19 cellular contexts compared by ENCODE assay signal in the genomic region with DNA sequence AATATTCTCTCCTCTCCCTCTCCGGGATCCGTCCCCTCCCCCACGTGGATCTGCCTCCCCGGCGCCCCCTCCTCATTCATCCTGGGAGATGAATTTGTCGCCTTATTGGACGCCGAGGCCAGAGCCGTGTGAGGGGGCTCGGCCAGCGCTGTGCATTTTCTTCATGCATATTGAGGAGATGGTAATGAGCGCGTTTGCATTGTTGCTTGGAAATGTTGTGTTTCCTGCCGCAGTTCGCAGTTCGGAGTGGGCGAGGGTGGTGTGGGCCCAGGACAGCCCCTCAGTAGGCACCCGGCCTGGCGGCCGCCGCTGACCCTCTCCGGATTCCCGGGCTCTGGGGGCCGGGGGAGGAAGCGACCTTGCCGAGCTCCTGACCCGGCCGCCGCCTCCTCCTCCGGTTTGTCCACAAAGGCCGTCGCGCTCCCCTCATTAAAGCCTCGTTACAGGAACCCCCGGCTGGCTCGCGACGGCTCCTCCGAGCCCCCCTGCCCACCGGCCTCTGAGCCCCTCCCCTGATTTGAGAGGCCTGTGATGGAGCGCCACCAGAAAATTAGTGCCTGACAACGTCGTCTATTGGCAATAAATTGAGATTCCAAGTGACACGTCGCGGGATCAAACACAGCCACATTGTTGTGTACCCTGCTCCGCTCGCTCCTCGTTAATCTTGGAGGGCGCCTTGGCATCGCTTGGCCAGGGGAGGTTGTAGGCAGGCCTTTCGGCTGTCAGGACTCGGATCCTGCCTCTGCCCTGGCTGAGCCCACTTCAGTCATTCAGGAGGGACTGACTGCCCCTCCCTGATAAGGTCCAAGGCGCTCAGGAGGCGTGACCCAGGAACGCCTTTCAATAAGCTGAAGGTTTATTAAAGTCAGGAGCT. TPM values are rescaled to one million over a fixed set of nuclear protein-coding genes. Genes with fewer than 3 reads are reported as not detected.
A peak's percentile ranks its signal among the peaks of the same experiment; 100 is the strongest.
DNase-seq lines count a peak whose midpoint lies in the region; ATAC-seq, FAIRE-seq and TF ChIP-seq lines count a peak whose summit lies in the region.
"Had no signal": no experiment of that assay in that cellular context is flagged by ENCODE, and none has a peak within 500 bp of the region (broad histone marks: within the 10 kb centered on the region; RNA-seq: fewer than 3 reads in every experiment).

No MANE protein-coding gene starts in this region.

- H3K27ac ChIP-seq in HUES64 (ENCODE audit: low read depth, low read length) (no peak overlapping the region), astrocyte (ENCODE audit: low read depth, low read length) (no peak overlapping the region), iPS-18a (ENCODE audit: low read length) (no peak overlapping the region)
- H3K27ac ChIP-seq: heart left ventricle, transverse colon had no signal

- H3K4me1 ChIP-seq in HUES64 (ENCODE audit: insufficient read depth, low read length) (peaks cover 12% of the 10 kb centered on the region; the same call in 1 of the 2 replicates), astrocyte (ENCODE audit: insufficient read depth, low read length) (peaks cover 7% of the 10 kb centered on the region), iPS-18a (ENCODE audit: control insufficient read depth, low read depth, low read length) (peaks cover 20% of the 10 kb centered on the region)

- DNase-seq in astrocyte (ENCODE audit: low read depth) = no peak
- no peak for DNase-seq in progenitor cell of endocrine pancreas (ENCODE audit: low spot score, unreplicated experiment)
- no peak for DNase-seq in activated naive CD4-positive, alpha-beta T cell treated with anti-CD3 and anti-CD28 coated beads, Interleukin-2, amount 50 U/mL, for 72 hours (ENCODE audit: low spot score in 2 of 2)
- no peak for DNase-seq in stimulated activated naive CD4-positive, alpha-beta T cell (lab: John Stamatoyannopoulos, UW)
- DNase-seq in GM12891 (ENCODE audit: insufficient read length, low spot score) = no peak
- DNase-seq: activated CD4-positive, alpha-beta T cell treated with anti-CD3 and anti-CD28 coated beads, Interleukin-2, amount 10 ng/mL, durations not matched to agents 7 days and 5 days; activated gamma-delta T cell; AML-193; heart left ventricle; HFFc6; Karpas-422; NCI-H1048; NCI-H2081; stimulated activated CD4-positive, alpha-beta T cell treated with anti-CD3 and anti-CD28 coated beads, Interleukin-15, amount 100 ng/mL, for 24 hours; stimulated activated naive CD4-positive, alpha-beta T cell treated with Interleukin-2 at 50 U/mL for 16 hours; SW 1271; transverse colon had no signal

- ATAC-seq in activated naive CD4-positive, alpha-beta T cell treated with anti-CD3 and anti-CD28 coated beads, Interleukin-2, amount 50 U/mL, for 72 hours = no peak
- ATAC-seq: heart left ventricle had no signal

- H3K36me3 Mint-ChIP-seq in astrocyte (ENCODE audit: low read depth, unreplicated experiment) (no peaks in the 10 kb centered on the region), progenitor cell of endocrine pancreas (ENCODE audit: insufficient read depth) (no peaks in the 10 kb centered on the region)
- peaks cover 4 to 5% of the 10 kb centered on the region in 2 donors for H3K36me3 Mint-ChIP-seq in activated naive CD4-positive, alpha-beta T cell treated with anti-CD3 and anti-CD28 coated beads, Interleukin-2, amount 50 U/mL, for 72 hours

- H3K9me3 Mint-ChIP-seq in astrocyte (ENCODE audit: unreplicated experiment) (peaks cover 32% of the 10 kb centered on the region), progenitor cell of endocrine pancreas (ENCODE audit: low read depth) (peaks cover 3% of the 10 kb centered on the region)
- peaks cover 7 to 8% of the 10 kb centered on the region in 2 donors for H3K9me3 Mint-ChIP-seq in activated naive CD4-positive, alpha-beta T cell treated with anti-CD3 and anti-CD28 coated beads, Interleukin-2, amount 50 U/mL, for 72 hours
- H3K9me3 Mint-ChIP-seq: activated CD4-positive, alpha-beta T cell treated with anti-CD3 and anti-CD28 coated beads, Interleukin-2, amount 10 ng/mL, durations not matched to agents 7 days and 5 days had no signal

- H3K4me2 ChIP-seq in astrocyte (ENCODE audit: low read length) = peak overlapping the region; percentile 76

- H3K4me1 Mint-ChIP-seq in astrocyte (ENCODE audit: low read depth, unreplicated experiment) (no peaks in the 10 kb centered on the region), progenitor cell of endocrine pancreas (ENCODE audit: low read depth) (peaks cover 20% of the 10 kb centered on the region)

- H3K27me3 Mint-ChIP-seq in astrocyte (ENCODE audit: low read depth, unreplicated experiment) (peaks cover 69% of the 10 kb centered on the region), progenitor cell of endocrine pancreas (peaks cover 79% of the 10 kb centered on the region)

- WGBS in HUES64 = 2% methylated on average over 56 of the region's 56 CpGs

- no peak overlapping the region for H3K9ac ChIP-seq in HUES64 (ENCODE audit: low read depth, low read length)
- H3K9ac ChIP-seq in astrocyte (ENCODE audit: low read length) = no peak overlapping the region
- H3K9ac ChIP-seq in iPS-18a (ENCODE audit: low read length) = no peak overlapping the region

- H3K36me3 ChIP-seq in HUES64 (ENCODE audit: insufficient read depth, low read length) (no peaks in the 10 kb centered on the region), astrocyte (ENCODE audit: insufficient read depth, low read length) (no peaks in the 10 kb centered on the region), iPS-18a (ENCODE audit: control insufficient read depth, low read depth, low read length) (no peaks in the 10 kb centered on the region)
- H3K36me3 ChIP-seq: heart left ventricle, transverse colon had no signal

- H3K79me2 ChIP-seq in astrocyte (ENCODE audit: insufficient read depth, low read length) = no peaks in the 10 kb centered on the region

- H3K27ac Mint-ChIP-seq in astrocyte (ENCODE audit: unreplicated experiment) = no peak overlapping the region
- H3K27ac Mint-ChIP-seq in progenitor cell of endocrine pancreas = no peak overlapping the region
- no peak overlapping the region for H3K27ac Mint-ChIP-seq in activated naive CD4-positive, alpha-beta T cell treated with anti-CD3 and anti-CD28 coated beads, Interleukin-2, amount 50 U/mL, for 72 hours
- H3K27ac Mint-ChIP-seq: activated CD4-positive, alpha-beta T cell treated with anti-CD3 and anti-CD28 coated beads, Interleukin-2, amount 10 ng/mL, durations not matched to agents 7 days and 5 days; HFFc6 had no signal

- TF ChIP-seq CTCF in astrocyte (IDR thresholded peaks at IDR 0.05; ENCODE audit: insufficient read depth, low read depth, low read length) (no peak), progenitor cell of endocrine pancreas (IDR thresholded peaks at IDR 0.05; ENCODE audit: unreplicated experiment) (no peak)

- H3K4me3 ChIP-seq in HUES64 (ENCODE audit: low read length) = peak overlapping the region; percentile 49
- no peak overlapping the region for H3K4me3 ChIP-seq in astrocyte (ENCODE audit: insufficient read depth, low read depth, low read length)
- H3K4me3 ChIP-seq in iPS-18a (ENCODE audit: low read length) = peak overlapping the region; percentile 41
- H3K4me3 ChIP-seq: transverse colon had no signal

- no peak for TF ChIP-seq POLR2A in GM12891 (IDR thresholded peaks at IDR 0.05; ENCODE audit: low read depth, low read length)

- H2AFZ ChIP-seq in astrocyte (ENCODE audit: low read depth, low read length) = no peak overlapping the region

- no peak overlapping the region for H3K4me3 Mint-ChIP-seq in astrocyte (ENCODE audit: unreplicated experiment)
- H3K4me3 Mint-ChIP-seq in progenitor cell of endocrine pancreas (ENCODE audit: low read depth) = peak overlapping the region; percentile 33
- H3K4me3 Mint-ChIP-seq: HFFc6 had no signal

- H3K9me3 ChIP-seq in HUES64 (ENCODE audit: insufficient read depth, low read depth, low read length) (0 out of 2 replicates have a peak, but pooled peaks cover 2% of the 10 kb centered on the region), astrocyte (ENCODE audit: insufficient read depth, low read depth, low read length) (no peaks in the 10 kb centered on the region), iPS-18a (ENCODE audit: control insufficient read depth, low read depth, low read length) (no peaks in the 10 kb centered on the region)
- H3K9me3 ChIP-seq: heart left ventricle, transverse colon had no signal

- H4K20me1 ChIP-seq in astrocyte (ENCODE audit: insufficient read depth, low read length) = peaks cover 4% of the 10 kb centered on the region

- H3K27me3 ChIP-seq in HUES64 (ENCODE audit: insufficient read depth, low read length) = peaks cover 76% of the 10 kb centered on the region
- peaks cover 32% of the 10 kb centered on the region for H3K27me3 ChIP-seq in astrocyte (ENCODE audit: insufficient read depth, low read length)
- H3K27me3 ChIP-seq in iPS-18a (ENCODE audit: control insufficient read depth, insufficient read depth, low read length) = peaks cover 69% of the 10 kb centered on the region

- no peak for FAIRE-seq in astrocyte (lab: Jason Lieb, UNC)
- no peak for FAIRE-seq in GM12891 (lab: Jason Lieb, UNC)

TF ChIP-seq in GM12891, 5 proteins besides CTCF, POLR2A, EP300 and RAD21:
- TF ChIP-seq POLR2AphosphoS5 (IDR thresholded peaks at IDR 0.05; ENCODE audit: low read depth, low read length) (no peak), TAF1 (IDR thresholded peaks at IDR 0.05; ENCODE audit: low read depth, low read length) (no peak), SPI1 (IDR thresholded peaks at IDR 0.05; ENCODE audit: low read depth, low read length) (no peak), POU2F2 (IDR thresholded peaks at IDR 0.05; ENCODE audit: low read depth, low read length) (no peak), PAX5 (IDR thresholded peaks at IDR 0.05; ENCODE audit: insufficient read depth, low read length, severe bottlenecking) (no peak)
TF ChIP-seq in GM12891: peak in this region for 0.

RNA-seq across cellular contexts. Expression of a gene that starts 4.8 kb away (rescaled TPM):
- 7.0 TPM for polyA plus RNA-seq in HUES64 (2013, experiment 1 of 2)
- polyA plus RNA-seq in HUES64 (2013, experiment 2 of 2) = 13.9 TPM
- 0.72 and 0.75 TPM in 2 replicates for total RNA-seq in astrocyte
- 4.1 and 4.5 TPM in 2 replicates for total RNA-seq in progenitor cell of endocrine pancreas
- not detected for total RNA-seq in activated naive CD4-positive, alpha-beta T cell treated with anti-CD3 and anti-CD28 coated beads, Interleukin-2, amount 50 U/mL, for 72 hours
- polyA plus RNA-seq in GM12891 (2012; ENCODE audit: low read depth, missing spikeins) = not detected
- total RNA-seq: activated CD4-positive, alpha-beta T cell treated with anti-CD3 and anti-CD28 coated beads, Interleukin-2, amount 10 ng/mL, durations not matched to agents 7 days and 5 days had no signal
